In the genomic region with DNA sequence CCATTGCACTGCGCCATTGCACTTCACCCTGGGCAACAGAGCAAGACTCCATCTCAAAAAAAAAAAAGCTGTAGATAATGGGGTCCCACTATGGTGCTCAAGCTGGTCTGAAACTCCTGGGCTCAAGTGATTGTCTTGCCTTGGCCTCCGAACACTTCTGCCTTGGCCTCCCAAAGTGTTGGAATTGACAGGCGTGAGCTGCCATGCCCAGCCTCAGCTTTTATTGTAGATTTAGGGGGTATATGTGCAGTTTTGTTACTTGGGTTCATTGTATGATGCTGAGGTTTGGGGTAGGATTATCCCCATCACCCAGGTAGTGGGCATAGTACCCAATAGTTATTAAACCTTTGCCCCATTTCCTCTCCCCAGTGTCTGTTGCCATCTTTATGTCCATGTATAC, we compare ENCODE assay signal across 11 cellular contexts. TPM values are rescaled to one million over a fixed set of nuclear protein-coding genes. Genes with fewer than 3 reads are reported as not detected.
A peak's percentile ranks its signal among the peaks of the same experiment; 100 is the strongest.
DNase-seq lines count a peak whose midpoint lies in the region; ATAC-seq, FAIRE-seq and TF ChIP-seq lines count a peak whose summit lies in the region.
"Had no signal": no experiment of that assay in that cellular context is flagged by ENCODE, and none has a peak within 500 bp of the region (broad histone marks: within the 10 kb centered on the region; RNA-seq: fewer than 3 reads in every experiment).

No MANE protein-coding gene starts in this region.

- H3K27me3 ChIP-seq in HepG2 (ENCODE audit: control insufficient read depth in 1 of 2, insufficient read depth in 2 of 2, low read length in 2 of 2) = peaks cover 0 to 2% of the 10 kb centered on the region in 2 experiments; a peak in 1 of 5 replicates
- H3K27me3 ChIP-seq in right lobe of liver = no peaks in the 10 kb centered on the region
- no peaks in the 10 kb centered on the region for H3K27me3 ChIP-seq in Panc1 (ENCODE audit: control insufficient read depth, insufficient read depth, low read length)

- H3K27ac ChIP-seq in HepG2 (ENCODE audit: extremely low read length, insufficient read depth, low read length) = no peak overlapping the region
- no peak overlapping the region for H3K27ac ChIP-seq in right lobe of liver
- H3K27ac ChIP-seq in Panc1 (ENCODE audit: low read length) = no peak overlapping the region

- peaks cover 43% of the 10 kb centered on the region for H4K20me1 ChIP-seq in HepG2 (ENCODE audit: insufficient read depth, low read length)

- no peak overlapping the region for H3K9ac ChIP-seq in HepG2 (ENCODE audit: insufficient read depth, low read depth, low read length)

- DNase-seq in HepG2 (ENCODE audit: low spot score) = no peak
- no peak for DNase-seq in right lobe of liver
- DNase-seq in Panc1 (ENCODE audit: low read depth, low spot score) = no peak
- DNase-seq in fibroblast of the aortic adventitia (ENCODE audit: low read depth) = no peak
- DNase-seq in HTR-8/SVneo (ENCODE audit: insufficient read length, low spot score) = no peak
- no peak for DNase-seq in HPDE6-E6E7 (ENCODE audit: extremely low spot score)
- DNase-seq: amniotic stem cell; effector CD8-positive, alpha-beta T cell; OCI-M1 had no signal

- in situ Hi-C loops in HepG2 (cut with HindIII; ENCODE audit: extremely low pct_ligation_motif_present, low pct_unique_long_range_greater_than_20kb) = no loop called here
- in situ Hi-C loops in Panc1 (cut with HindIII; ENCODE audit: low pct_unique_long_range_greater_than_20kb, low sequenced_read_pairs) = no loop called here

- intact Hi-C loops in HepG2 (cut with micrococcal nuclease; ENCODE audit: unreplicated experiment) = loop anchor here (10.0 kb wide), 1 partner anchor 116 kb away; a partner anchor contains a TSS
- intact Hi-C loops in right lobe of liver (cut with DNase I) = loop anchor here (10.0 kb wide), 1 partner anchor 64 kb away; a partner anchor contains a TSS
- intact Hi-C loops in Panc1 (cut with micrococcal nuclease; ENCODE audit: unreplicated experiment) = loop anchor here (10.0 kb wide), 1 partner anchor 104 kb away; a partner anchor contains a TSS

- H3K36me3 ChIP-seq in HepG2 (replicated peaks in 1 of 2; ENCODE audit: control insufficient read depth in 1 of 2, insufficient read depth in 2 of 2, low read length in 2 of 2) (peaks cover 12 to 33% of the 10 kb centered on the region in 2 experiments), right lobe of liver (peaks cover 11 to 41% (median 24%) of the 10 kb centered on the region in 4 donors), Panc1 (ENCODE audit: control insufficient read depth, insufficient read depth, low read length) (peaks cover 21% of the 10 kb centered on the region)

- TF ChIP-seq EP300 in HepG2 (IDR thresholded peaks at IDR 0.05; ENCODE audit: low read depth in 2 of 2, low read length in 2 of 2) (no peak), HepG2 (CRISPR knock-in tag; IDR thresholded peaks at IDR 0.05; ENCODE audit: borderline replicate concordance) (no peak)

- CTCF ChIA-PET in HepG2 (lab: Yijun Ruan, JAX; ENCODE audit: low intra/inter-chr PET ratio, low total read pairs) = no interaction called here
- CTCF ChIA-PET in Panc1 (lab: Charles Lee) = interaction anchor here (0.6 kb wide), 1 partner anchor 25 kb away, joined by 4 read pairs; no protein-coding TSS in a partner anchor

- ATAC-seq in HepG2 (no peak), right lobe of liver (no peak), Panc1 (no peak), GM19463 (IDR thresholded peaks at IDR 0.05; ENCODE audit: unreplicated experiment) (no peak), HG02642 (IDR thresholded peaks at IDR 0.05; ENCODE audit: poor library complexity, unreplicated experiment) (no peak)

- 100% methylated on average over 2 of the region's 3 CpGs for WGBS in HepG2 (ENCODE audit: low lambda C conversion rate)
- 67% methylated on average over 1 of the region's 3 CpGs for WGBS in right lobe of liver (ENCODE audit: insufficient coverage, low coverage, low lambda C conversion rate, missing lambda C conversion rate)

- TF ChIP-seq POLR2A in HepG2 (IDR thresholded peaks at IDR 0.05; ENCODE audit: insufficient read depth in 1 of 2, low read depth in 2 of 2, low read length in 2 of 2) (peak; percentile 25 to 39; a peak in 1 of 4 replicates), right lobe of liver (IDR thresholded peaks at IDR 0.05) (no peak)

- FAIRE-seq in HepG2 (lab: Jason Lieb, UNC) (no peak), HTR-8/SVneo (lab: Jason Lieb, UNC) (no peak)

- TF ChIP-seq RAD21 in HepG2 (CRISPR knock-in tag; IDR thresholded peaks at IDR 0.05) = no peak

- H3K4me3 ChIP-seq in HepG2 (replicated peaks in 1 of 3; ENCODE audit: insufficient read depth in 1 of 3, low read depth in 2 of 3, low read length in 3 of 3) (no peak overlapping the region), right lobe of liver (no peak overlapping the region), Panc1 (ENCODE audit: low read depth in 2 of 2, low read length in 2 of 2) (peak overlapping the region; percentile 77 to 95; a peak in 3 of 4 replicates), fibroblast of the aortic adventitia (ENCODE audit: low read depth, low read length) (peak overlapping the region; percentile 13)

- H2AFZ ChIP-seq in HepG2 (ENCODE audit: low read length) = no peak overlapping the region

- BruUV-seq in HepG2 (replicated peaks; lab: Mats Ljungman, UMichigan) (no TSS peak), Panc1 (replicated peaks; lab: Mats Ljungman, UMichigan) (no TSS peak)

- peaks cover 35% of the 10 kb centered on the region for H3K79me2 ChIP-seq in HepG2 (ENCODE audit: insufficient read depth, low read length)

- H3K4me1 ChIP-seq in HepG2 (ENCODE audit: insufficient read depth, low read length) = peaks cover 41% of the 10 kb centered on the region
- H3K4me1 ChIP-seq in right lobe of liver = peaks cover 0 to 27% (median 11%) of the 10 kb centered on the region in 4 donors
- H3K4me1 ChIP-seq in Panc1 (ENCODE audit: control insufficient read depth, insufficient read depth, low read length) = peaks cover 27% of the 10 kb centered on the region

- no peak for TF ChIP-seq CTCF in HepG2 (CRISPR knock-in tag; IDR thresholded peaks at IDR 0.05)
- TF ChIP-seq CTCF in right lobe of liver (IDR thresholded peaks at IDR 0.05) = no peak
- no peak for TF ChIP-seq CTCF in Panc1 (IDR thresholded peaks at IDR 0.05)
- no peak for TF ChIP-seq CTCF in fibroblast of the aortic adventitia (IDR thresholded peaks at IDR 0.05; ENCODE audit: insufficient read depth, low read length)

- POLR2A ChIA-PET in HepG2 (lab: Yijun Ruan, JAX) = interaction anchor here (1.1 to 15.7 kb wide), 7 partner anchors 8 to 100 kb away, joined by 3 to 264 read pairs (median 11); a partner anchor contains a TSS
- POLR2A ChIA-PET in Panc1 (lab: Charles Lee) = no interaction called here

- no peak overlapping the region for H3K4me2 ChIP-seq in HepG2 (ENCODE audit: low read depth, low read length)

- H3K9me3 ChIP-seq in HepG2 (ENCODE audit: low read length) = no peaks in the 10 kb centered on the region
- H3K9me3 ChIP-seq in right lobe of liver = no peaks in the 10 kb centered on the region
- no peaks in the 10 kb centered on the region for H3K9me3 ChIP-seq in Panc1 (ENCODE audit: control insufficient read depth, insufficient read depth, low read depth, low read length)

RNA-seq across cellular contexts. Expression of a gene that starts 11.4 kb away (rescaled TPM):
- total RNA-seq in HepG2 (2016; rRNA removed; fragmentation: Illumina TruSeq; extraction: Trizol) = 186 and 189 TPM in 2 replicates
- total RNA-seq in HepG2 (2016; cell fraction: cytosol; rRNA removed; fragmentation: Illumina TruSeq; extraction: Trizol; ENCODE audit: low read depth) = 8.9 and 12.5 TPM in 2 replicates
- total RNA-seq in HepG2 (2016; cell fraction: insoluble cytoplasmic fraction; rRNA removed; fragmentation: Illumina TruSeq; extraction: Trizol) = 148 and 193 TPM in 2 replicates
- 24.6 and 28.1 TPM in 2 replicates for total RNA-seq in HepG2 (2016; cell fraction: membrane; rRNA removed; fragmentation: Illumina TruSeq; extraction: Trizol)
- total RNA-seq in HepG2 (2016; cell fraction: nucleus; rRNA removed; fragmentation: Illumina TruSeq; extraction: Trizol) = 88.3 and 95.9 TPM in 2 replicates
- 26.0 and 57.2 TPM in 2 replicates for polyA plus RNA-seq in HepG2 (2011; rRNA removed)
- 26.6 and 33.8 TPM in 2 replicates for polyA plus RNA-seq in HepG2 (2011; cell fraction: cytosol; rRNA removed)
- polyA plus RNA-seq in HepG2 (2011; cell fraction: nucleus; rRNA removed) = 55.8 and 89.9 TPM in 2 replicates
- polyA plus RNA-seq in HepG2 (2012) = 39.8 and 132 TPM in 2 replicates
- polyA plus RNA-seq in HepG2 (2016; cell fraction: cytosol; fragmentation: Illumina TruSeq; extraction: Trizol; ENCODE audit: low read depth) = 5.4 and 5.8 TPM in 2 replicates
- 148 and 182 TPM in 2 replicates for polyA plus RNA-seq in HepG2 (2016; cell fraction: insoluble cytoplasmic fraction; fragmentation: Illumina TruSeq; extraction: Trizol; ENCODE audit: low read depth)
- polyA plus RNA-seq in HepG2 (2016; cell fraction: membrane; fragmentation: Illumina TruSeq; extraction: Trizol; ENCODE audit: low read depth) = 11.1 and 13.6 TPM in 2 replicates
- 115 and 118 TPM in 2 replicates for polyA plus RNA-seq in HepG2 (2016; cell fraction: nucleus; fragmentation: Illumina TruSeq; extraction: Trizol; ENCODE audit: insufficient read depth, low read depth)
- polyA minus RNA-seq in HepG2 (2011; rRNA and poly(A)+ RNA removed; ENCODE audit: low replicate concordance) = 84.4 and 185 TPM in 2 replicates
- 48.1 and 67.3 TPM in 2 replicates for polyA minus RNA-seq in HepG2 (2011; cell fraction: cytosol; rRNA and poly(A)+ RNA removed)
- polyA minus RNA-seq in HepG2 (2011; cell fraction: nucleus; rRNA and poly(A)+ RNA removed) = 22.7 and 36.4 TPM in 2 replicates
- total RNA-seq in right lobe of liver = 100 to 1,000 TPM in 2 of 6 experiments, 10 to 100 TPM in 4; 41.5 to 144 (median 47.5) TPM
- 147 TPM for total RNA-seq in Panc1 (2021; ENCODE audit: unreplicated experiment)
- 235 TPM for polyA plus RNA-seq in Panc1 (2012; ENCODE audit: insufficient read length)
- 62.0 and 112 TPM in 2 replicates for total RNA-seq in fibroblast of the aortic adventitia (ENCODE audit: low replicate concordance)

RNA-seq across cellular contexts. Expression of a gene that starts 23.6 kb away (rescaled TPM):
- 83.5 and 85.0 TPM in 2 replicates for total RNA-seq in HepG2 (2016; rRNA removed; fragmentation: Illumina TruSeq; extraction: Trizol)
- total RNA-seq in HepG2 (2016; cell fraction: cytosol; rRNA removed; fragmentation: Illumina TruSeq; extraction: Trizol; ENCODE audit: low read depth) = 4.6 and 5.3 TPM in 2 replicates
- total RNA-seq in HepG2 (2016; cell fraction: insoluble cytoplasmic fraction; rRNA removed; fragmentation: Illumina TruSeq; extraction: Trizol) = 66.4 and 92.2 TPM in 2 replicates
- 7.7 and 11.3 TPM in 2 replicates for total RNA-seq in HepG2 (2016; cell fraction: membrane; rRNA removed; fragmentation: Illumina TruSeq; extraction: Trizol)
- 35.4 and 46.0 TPM in 2 replicates for total RNA-seq in HepG2 (2016; cell fraction: nucleus; rRNA removed; fragmentation: Illumina TruSeq; extraction: Trizol)
- 44.5 and 80.9 TPM in 2 replicates for polyA plus RNA-seq in HepG2 (2011; rRNA removed)
- 35.0 and 45.6 TPM in 2 replicates for polyA plus RNA-seq in HepG2 (2011; cell fraction: cytosol; rRNA removed)
- polyA plus RNA-seq in HepG2 (2011; cell fraction: nucleus; rRNA removed) = 53.4 and 85.2 TPM in 2 replicates
- polyA plus RNA-seq in HepG2 (2012) = 38.1 and 121 TPM in 2 replicates
- 3.7 and 5.6 TPM in 2 replicates for polyA plus RNA-seq in HepG2 (2016; cell fraction: cytosol; fragmentation: Illumina TruSeq; extraction: Trizol; ENCODE audit: low read depth)
- polyA plus RNA-seq in HepG2 (2016; cell fraction: insoluble cytoplasmic fraction; fragmentation: Illumina TruSeq; extraction: Trizol; ENCODE audit: low read depth) = 80.2 and 101 TPM in 2 replicates
- 5.1 and 7.0 TPM in 2 replicates for polyA plus RNA-seq in HepG2 (2016; cell fraction: membrane; fragmentation: Illumina TruSeq; extraction: Trizol; ENCODE audit: low read depth)
- polyA plus RNA-seq in HepG2 (2016; cell fraction: nucleus; fragmentation: Illumina TruSeq; extraction: Trizol; ENCODE audit: insufficient read depth, low read depth) = 67.0 and 75.7 TPM in 2 replicates
- polyA minus RNA-seq in HepG2 (2011; rRNA and poly(A)+ RNA removed; ENCODE audit: low replicate concordance) = 44.1 and 271 TPM in 2 replicates
- 27.3 and 48.7 TPM in 2 replicates for polyA minus RNA-seq in HepG2 (2011; cell fraction: cytosol; rRNA and poly(A)+ RNA removed)
- 14.2 and 25.9 TPM in 2 replicates for polyA minus RNA-seq in HepG2 (2011; cell fraction: nucleus; rRNA and poly(A)+ RNA removed)
- total RNA-seq in right lobe of liver = 100 to 1,000 TPM in 2 of 6 experiments, 10 to 100 TPM in 4; 73.2 to 442 (median 80.2) TPM
- total RNA-seq in Panc1 (2021; ENCODE audit: unreplicated experiment) = 169 TPM
- polyA plus RNA-seq in Panc1 (2012; ENCODE audit: insufficient read length) = 344 TPM
- 52.8 and 76.9 TPM in 2 replicates for total RNA-seq in fibroblast of the aortic adventitia (ENCODE audit: low replicate concordance)

RNA-seq across cellular contexts. Expression of a gene that starts 23.7 kb away (rescaled TPM):
- total RNA-seq in HepG2 (2016; rRNA removed; fragmentation: Illumina TruSeq; extraction: Trizol) (139 and 297 TPM in 2 replicates), right lobe of liver (10 to 100 TPM; 20.3 to 44.8 (median 34.1) TPM), Panc1 (2021; ENCODE audit: unreplicated experiment) (111 TPM), fibroblast of the aortic adventitia (ENCODE audit: low replicate concordance) (35.8 and 48.2 TPM in 2 replicates)
- total RNA-seq in HepG2 (2016; cell fraction: cytosol; rRNA removed; fragmentation: Illumina TruSeq; extraction: Trizol; ENCODE audit: low read depth) = 49.1 and 49.3 TPM in 2 replicates
- 132 and 314 TPM in 2 replicates for total RNA-seq in HepG2 (2016; cell fraction: insoluble cytoplasmic fraction; rRNA removed; fragmentation: Illumina TruSeq; extraction: Trizol)
- total RNA-seq in HepG2 (2016; cell fraction: membrane; rRNA removed; fragmentation: Illumina TruSeq; extraction: Trizol) = 93.8 and 98.2 TPM in 2 replicates
- 237 and 274 TPM in 2 replicates for total RNA-seq in HepG2 (2016; cell fraction: nucleus; rRNA removed; fragmentation: Illumina TruSeq; extraction: Trizol)
- 202 and 215 TPM in 2 replicates for polyA plus RNA-seq in HepG2 (2011; rRNA removed)
- polyA plus RNA-seq in HepG2 (2011; cell fraction: cytosol; rRNA removed) = 195 and 257 TPM in 2 replicates
- 110 and 111 TPM in 2 replicates for polyA plus RNA-seq in HepG2 (2011; cell fraction: nucleus; rRNA removed)
- 88.7 and 96.9 TPM in 2 replicates for polyA plus RNA-seq in HepG2 (2012)
- polyA plus RNA-seq in HepG2 (2016; cell fraction: cytosol; fragmentation: Illumina TruSeq; extraction: Trizol; ENCODE audit: low read depth) = 46.5 and 46.6 TPM in 2 replicates
- polyA plus RNA-seq in HepG2 (2016; cell fraction: insoluble cytoplasmic fraction; fragmentation: Illumina TruSeq; extraction: Trizol; ENCODE audit: low read depth) = 114 and 120 TPM in 2 replicates
- polyA plus RNA-seq in HepG2 (2016; cell fraction: membrane; fragmentation: Illumina TruSeq; extraction: Trizol; ENCODE audit: low read depth) = 67.2 and 70.7 TPM in 2 replicates
- 367 and 386 TPM in 2 replicates for polyA plus RNA-seq in HepG2 (2016; cell fraction: nucleus; fragmentation: Illumina TruSeq; extraction: Trizol; ENCODE audit: insufficient read depth, low read depth)
- polyA minus RNA-seq in HepG2 (2011; rRNA and poly(A)+ RNA removed; ENCODE audit: low replicate concordance) = 35.2 and 243 TPM in 2 replicates
- polyA minus RNA-seq in HepG2 (2011; cell fraction: cytosol; rRNA and poly(A)+ RNA removed) = 76.7 and 85.5 TPM in 2 replicates
- 40.9 and 43.8 TPM in 2 replicates for polyA minus RNA-seq in HepG2 (2011; cell fraction: nucleus; rRNA and poly(A)+ RNA removed)
- polyA plus RNA-seq in Panc1 (2012; ENCODE audit: insufficient read length) = 103 TPM

RNA-seq across cellular contexts. Expression of a gene that starts 23.9 kb away (rescaled TPM):
- 0.55 and 0.94 TPM in 2 replicates for total RNA-seq in HepG2 (2016; rRNA removed; fragmentation: Illumina TruSeq; extraction: Trizol)
- 0.18 and 0.30 TPM in 2 replicates for total RNA-seq in HepG2 (2016; cell fraction: cytosol; rRNA removed; fragmentation: Illumina TruSeq; extraction: Trizol; ENCODE audit: low read depth)
- total RNA-seq in HepG2 (2016; cell fraction: insoluble cytoplasmic fraction; rRNA removed; fragmentation: Illumina TruSeq; extraction: Trizol) = 0.87 and 0.97 TPM in 2 replicates
- 0.55 and 0.56 TPM in 2 replicates for total RNA-seq in HepG2 (2016; cell fraction: membrane; rRNA removed; fragmentation: Illumina TruSeq; extraction: Trizol)
- total RNA-seq in HepG2 (2016; cell fraction: nucleus; rRNA removed; fragmentation: Illumina TruSeq; extraction: Trizol) = 0.38 and 0.47 TPM in 2 replicates
- 0.78 and 1.0 TPM in 2 replicates for polyA plus RNA-seq in HepG2 (2011; rRNA removed)
- 0.67 and 0.72 TPM in 2 replicates for polyA plus RNA-seq in HepG2 (2011; cell fraction: cytosol; rRNA removed)
- polyA plus RNA-seq in HepG2 (2011; cell fraction: nucleus; rRNA removed) = 0.45 and 0.73 TPM in 2 replicates
- 0.87 and 1.1 TPM in 2 replicates for polyA plus RNA-seq in HepG2 (2012)
- 0.08 and 0.12 TPM in 2 replicates for polyA plus RNA-seq in HepG2 (2016; cell fraction: cytosol; fragmentation: Illumina TruSeq; extraction: Trizol; ENCODE audit: low read depth)
- 0.98 and 1.0 TPM in 2 replicates for polyA plus RNA-seq in HepG2 (2016; cell fraction: insoluble cytoplasmic fraction; fragmentation: Illumina TruSeq; extraction: Trizol; ENCODE audit: low read depth)
- 0.34 and 0.37 TPM in 2 replicates for polyA plus RNA-seq in HepG2 (2016; cell fraction: membrane; fragmentation: Illumina TruSeq; extraction: Trizol; ENCODE audit: low read depth)
- 0.93 and 1.0 TPM in 2 replicates for polyA plus RNA-seq in HepG2 (2016; cell fraction: nucleus; fragmentation: Illumina TruSeq; extraction: Trizol; ENCODE audit: insufficient read depth, low read depth)
- 0.46 and 2.2 TPM in 2 replicates for polyA minus RNA-seq in HepG2 (2011; rRNA and poly(A)+ RNA removed; ENCODE audit: low replicate concordance)
- 0.44 and 0.59 TPM in 2 replicates for polyA minus RNA-seq in HepG2 (2011; cell fraction: cytosol; rRNA and poly(A)+ RNA removed)
- 0.25 and 0.39 TPM in 2 replicates for polyA minus RNA-seq in HepG2 (2011; cell fraction: nucleus; rRNA and poly(A)+ RNA removed)
- total RNA-seq in right lobe of liver = 1 to 10 TPM in 1 of 6 experiments, under 1 TPM in 5; 0.37 to 1.2 (median 0.56) TPM
- 2.8 TPM for total RNA-seq in Panc1 (2021; ENCODE audit: unreplicated experiment)
- polyA plus RNA-seq in Panc1 (2012; ENCODE audit: insufficient read length) = 3.8 TPM
- 1.4 and 2.4 TPM in 2 replicates for total RNA-seq in fibroblast of the aortic adventitia (ENCODE audit: low replicate concordance)

RNA-seq across cellular contexts. Expression of a gene that starts 32.2 kb away (rescaled TPM):
- total RNA-seq in HepG2 (2016; rRNA removed; fragmentation: Illumina TruSeq; extraction: Trizol) (90.5 and 93.7 TPM in 2 replicates), right lobe of liver (10 to 100 TPM; 11.0 to 26.1 (median 11.6) TPM), Panc1 (2021; ENCODE audit: unreplicated experiment) (89.7 TPM), fibroblast of the aortic adventitia (ENCODE audit: low replicate concordance) (49.5 and 88.3 TPM in 2 replicates)
- 84.8 and 113 TPM in 2 replicates for total RNA-seq in HepG2 (2016; cell fraction: cytosol; rRNA removed; fragmentation: Illumina TruSeq; extraction: Trizol; ENCODE audit: low read depth)
- total RNA-seq in HepG2 (2016; cell fraction: insoluble cytoplasmic fraction; rRNA removed; fragmentation: Illumina TruSeq; extraction: Trizol) = 85.1 and 91.1 TPM in 2 replicates
- total RNA-seq in HepG2 (2016; cell fraction: membrane; rRNA removed; fragmentation: Illumina TruSeq; extraction: Trizol) = 109 and 138 TPM in 2 replicates
- 34.2 and 38.1 TPM in 2 replicates for total RNA-seq in HepG2 (2016; cell fraction: nucleus; rRNA removed; fragmentation: Illumina TruSeq; extraction: Trizol)
- 64.7 and 69.4 TPM in 2 replicates for polyA plus RNA-seq in HepG2 (2011; rRNA removed)
- 89.7 and 101 TPM in 2 replicates for polyA plus RNA-seq in HepG2 (2011; cell fraction: cytosol; rRNA removed)
- polyA plus RNA-seq in HepG2 (2011; cell fraction: nucleus; rRNA removed) = 34.2 and 36.0 TPM in 2 replicates
- 71.2 and 86.4 TPM in 2 replicates for polyA plus RNA-seq in HepG2 (2012)
- polyA plus RNA-seq in HepG2 (2016; cell fraction: cytosol; fragmentation: Illumina TruSeq; extraction: Trizol; ENCODE audit: low read depth) = 98.5 and 146 TPM in 2 replicates
- polyA plus RNA-seq in HepG2 (2016; cell fraction: insoluble cytoplasmic fraction; fragmentation: Illumina TruSeq; extraction: Trizol; ENCODE audit: low read depth) = 103 and 104 TPM in 2 replicates
- 107 and 140 TPM in 2 replicates for polyA plus RNA-seq in HepG2 (2016; cell fraction: membrane; fragmentation: Illumina TruSeq; extraction: Trizol; ENCODE audit: low read depth)
- 61.6 and 67.5 TPM in 2 replicates for polyA plus RNA-seq in HepG2 (2016; cell fraction: nucleus; fragmentation: Illumina TruSeq; extraction: Trizol; ENCODE audit: insufficient read depth, low read depth)
- polyA minus RNA-seq in HepG2 (2011; rRNA and poly(A)+ RNA removed; ENCODE audit: low replicate concordance) = 56.3 and 77.2 TPM in 2 replicates
- 44.2 and 47.4 TPM in 2 replicates for polyA minus RNA-seq in HepG2 (2011; cell fraction: cytosol; rRNA and poly(A)+ RNA removed)
- polyA minus RNA-seq in HepG2 (2011; cell fraction: nucleus; rRNA and poly(A)+ RNA removed) = 7.2 and 10.2 TPM in 2 replicates
- polyA plus RNA-seq in Panc1 (2012; ENCODE audit: insufficient read length) = 91.3 TPM

Comparison
In these comparisons a context has a peak if more than half of its experiments do, and no peak if none do; other contexts are left out.
1. H3K4me3 ChIP-seq: peak in Panc1 (2 of 2) and fibroblast of the aortic adventitia (single experiment); none in HepG2 (0 of 3) and right lobe of liver (0 of 3).